ENCODE assay signal across 2 cellular contexts in the genomic region with DNA sequence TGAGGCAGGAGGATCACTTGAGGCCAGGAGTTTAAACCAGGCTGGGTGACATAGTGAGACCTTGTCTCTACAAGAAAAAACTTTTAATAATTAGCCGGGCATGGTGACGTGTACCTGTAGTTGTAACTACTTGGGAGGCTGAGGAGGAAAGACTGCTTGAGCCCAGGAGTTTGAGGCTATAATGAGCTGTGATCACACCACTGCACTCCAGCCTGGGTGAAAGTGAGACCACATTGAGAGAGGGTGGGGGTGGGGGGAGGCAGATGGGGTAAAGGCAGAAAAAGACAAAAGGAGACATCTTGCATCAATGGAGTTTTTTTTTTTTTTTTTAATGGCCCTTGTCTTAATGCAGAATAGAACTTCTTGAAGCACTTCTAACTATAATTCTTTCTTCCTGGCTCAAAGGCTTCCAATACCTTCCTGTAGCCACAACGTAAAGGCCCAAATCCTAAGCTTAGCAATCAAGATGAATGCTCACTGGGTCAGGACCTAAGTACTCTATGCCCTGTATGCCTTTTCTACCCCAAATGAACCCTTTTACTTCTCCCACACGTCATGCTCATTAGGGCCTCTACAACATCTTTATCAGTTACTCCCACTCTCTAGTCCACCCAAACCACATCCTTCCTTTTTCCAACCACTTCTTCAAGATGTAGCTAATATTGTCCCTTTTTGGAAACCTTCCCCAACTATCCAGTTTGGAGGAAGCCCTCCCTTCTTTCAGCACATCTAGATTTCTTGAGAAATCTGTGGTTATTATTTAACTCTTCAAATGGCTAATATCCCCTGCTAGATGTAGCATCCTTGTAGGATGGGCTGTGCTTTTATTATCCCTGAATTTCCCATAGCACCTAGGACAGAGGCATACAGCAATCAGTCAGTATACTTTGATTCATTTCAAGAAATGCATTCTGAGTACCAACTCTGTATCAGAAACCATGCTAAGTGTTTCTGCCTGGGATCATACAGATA.
TF ChIP-seq lines count a peak whose summit lies in the region.

No MANE protein-coding gene starts in this region.

TF ChIP-seq in Ishikawa, 13 proteins besides CTCF, POLR2A, EP300 and RAD21:
- TF ChIP-seq EGR1 (IDR thresholded peaks at IDR 0.05) (no peak), REST (IDR thresholded peaks at IDR 0.05; ENCODE audit: low read depth) (peak; percentile 40; the same call in 1 of the 2 replicates)

TF ChIP-seq in K562, 482 proteins besides CTCF, POLR2A, EP300 and RAD21 (continues in another document):
- TF ChIP-seq, protein P1, sequence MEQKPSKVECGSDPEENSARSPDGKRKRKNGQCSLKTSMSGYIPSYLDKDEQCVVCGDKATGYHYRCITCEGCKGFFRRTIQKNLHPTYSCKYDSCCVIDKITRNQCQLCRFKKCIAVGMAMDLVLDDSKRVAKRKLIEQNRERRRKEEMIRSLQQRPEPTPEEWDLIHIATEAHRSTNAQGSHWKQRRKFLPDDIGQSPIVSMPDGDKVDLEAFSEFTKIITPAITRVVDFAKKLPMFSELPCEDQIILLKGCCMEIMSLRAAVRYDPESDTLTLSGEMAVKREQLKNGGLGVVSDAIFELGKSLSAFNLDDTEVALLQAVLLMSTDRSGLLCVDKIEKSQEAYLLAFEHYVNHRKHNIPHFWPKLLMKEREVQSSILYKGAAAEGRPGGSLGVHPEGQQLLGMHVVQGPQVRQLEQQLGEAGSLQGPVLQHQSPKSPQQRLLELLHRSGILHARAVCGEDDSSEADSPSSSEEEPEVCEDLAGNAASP (IDR thresholded peaks at IDR 0.05) = peak; percentile 86
- peak; percentile 62; the same call in 1 of the 2 replicates for TF ChIP-seq GATAD2A (IDR thresholded peaks at IDR 0.05)
- TF ChIP-seq HES1 (IDR thresholded peaks at IDR 0.05; ENCODE audit: low read depth) = peak; percentile 94
- no peak for TF ChIP-seq TSC22D4 (tag; IDR thresholded peaks at IDR 0.05)
- peak; percentile 56; the same call in 1 of the 2 replicates for TF ChIP-seq HEY1 (CRISPR knock-in tag; IDR thresholded peaks at IDR 0.05; ENCODE audit: borderline replicate concordance)
- peak; percentile 76; the same call in 1 of the 2 replicates for TF ChIP-seq SMARCC2 (IDR thresholded peaks at IDR 0.05; ENCODE audit: low read depth)
- no peak for TF ChIP-seq ELF4 (CRISPR knock-in tag; IDR thresholded peaks at IDR 0.05)
- TF ChIP-seq, protein P2, sequence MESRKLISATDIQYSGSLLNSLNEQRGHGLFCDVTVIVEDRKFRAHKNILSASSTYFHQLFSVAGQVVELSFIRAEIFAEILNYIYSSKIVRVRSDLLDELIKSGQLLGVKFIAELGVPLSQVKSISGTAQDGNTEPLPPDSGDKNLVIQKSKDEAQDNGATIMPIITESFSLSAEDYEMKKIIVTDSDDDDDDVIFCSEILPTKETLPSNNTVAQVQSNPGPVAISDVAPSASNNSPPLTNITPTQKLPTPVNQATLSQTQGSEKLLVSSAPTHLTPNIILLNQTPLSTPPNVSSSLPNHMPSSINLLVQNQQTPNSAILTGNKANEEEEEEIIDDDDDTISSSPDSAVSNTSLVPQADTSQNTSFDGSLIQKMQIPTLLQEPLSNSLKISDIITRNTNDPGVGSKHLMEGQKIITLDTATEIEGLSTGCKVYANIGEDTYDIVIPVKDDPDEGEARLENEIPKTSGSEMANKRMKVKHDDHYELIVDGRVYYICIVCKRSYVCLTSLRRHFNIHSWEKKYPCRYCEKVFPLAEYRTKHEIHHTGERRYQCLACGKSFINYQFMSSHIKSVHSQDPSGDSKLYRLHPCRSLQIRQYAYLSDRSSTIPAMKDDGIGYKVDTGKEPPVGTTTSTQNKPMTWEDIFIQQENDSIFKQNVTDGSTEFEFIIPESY (CRISPR knock-in tag; IDR thresholded peaks at IDR 0.05) = no peak
- TF ChIP-seq CEBPG (CRISPR knock-in tag; IDR thresholded peaks at IDR 0.05) = no peak
- peak in 1 of 2 experiments; percentile 34; a peak in 1 of 4 replicates for TF ChIP-seq CEBPG (tag; conservative IDR thresholded peaks at IDR 0.05 in 1 of 2, IDR thresholded peaks at IDR 0.05 in 1 of 2)
- TF ChIP-seq LCOR (CRISPR knock-in tag; IDR thresholded peaks at IDR 0.05) = peak; percentile 92
- no peak for TF ChIP-seq TAF15 (IDR thresholded peaks at IDR 0.05; ENCODE audit: low read depth, low read length)
- TF ChIP-seq DMBX1 (CRISPR knock-in tag; IDR thresholded peaks at IDR 0.05; ENCODE audit: borderline replicate concordance) = peak; percentile 70; the same call in 1 of the 2 replicates
- TF ChIP-seq BACH1 (tag; IDR thresholded peaks at IDR 0.05) = peak; percentile 88
- peak in 1 of 2 experiments; percentile 87; a peak in 2 of 4 replicates for TF ChIP-seq TBL1XR1 (IDR thresholded peaks at IDR 0.05; ENCODE audit: low read length in 2 of 2)
- TF ChIP-seq SMC3 (conservative IDR thresholded peaks at IDR 0.05; ENCODE audit: insufficient read depth, low read depth, low read length) = no peak
- TF ChIP-seq SMAD1 (IDR thresholded peaks at IDR 0.05; ENCODE audit: low read depth, low read length, partially characterized antibody) = peak; percentile 49
- TF ChIP-seq SMARCE1 (IDR thresholded peaks at IDR 0.05) = peak; percentile 95
- TF ChIP-seq BRD4 (IDR thresholded peaks at IDR 0.05) = 0 out of 2 replicates have a peak, but pooled peaks have one; percentile 14
- TF ChIP-seq NR1H2 (CRISPR knock-in tag; IDR thresholded peaks at IDR 0.05) = no peak
- TF ChIP-seq, protein P3, sequence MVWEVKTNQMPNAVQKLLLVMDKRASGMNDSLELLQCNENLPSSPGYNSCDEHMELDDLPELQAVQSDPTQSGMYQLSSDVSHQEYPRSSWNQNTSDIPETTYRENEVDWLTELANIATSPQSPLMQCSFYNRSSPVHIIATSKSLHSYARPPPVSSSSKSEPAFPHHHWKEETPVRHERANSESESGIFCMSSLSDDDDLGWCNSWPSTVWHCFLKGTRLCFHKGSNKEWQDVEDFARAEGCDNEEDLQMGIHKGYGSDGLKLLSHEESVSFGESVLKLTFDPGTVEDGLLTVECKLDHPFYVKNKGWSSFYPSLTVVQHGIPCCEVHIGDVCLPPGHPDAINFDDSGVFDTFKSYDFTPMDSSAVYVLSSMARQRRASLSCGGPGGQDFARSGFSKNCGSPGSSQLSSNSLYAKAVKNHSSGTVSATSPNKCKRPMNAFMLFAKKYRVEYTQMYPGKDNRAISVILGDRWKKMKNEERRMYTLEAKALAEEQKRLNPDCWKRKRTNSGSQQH (CRISPR knock-in tag; IDR thresholded peaks at IDR 0.05) = 0 out of 2 replicates have a peak, but pooled peaks have one; percentile 6
- 0 out of 4 replicates have a peak, but pooled peaks of 1 of the 2 experiments have one; percentile 36 for TF ChIP-seq MAZ (CRISPR knock-in tag; conservative IDR thresholded peaks at IDR 0.05 in 1 of 2, IDR thresholded peaks at IDR 0.05 in 1 of 2)
- peak; percentile 81 for TF ChIP-seq SOX6 (IDR thresholded peaks at IDR 0.05)
- TF ChIP-seq ATF1 (CRISPR knock-in tag; IDR thresholded peaks at IDR 0.05) = no peak
- peak; percentile 48 for TF ChIP-seq ATF1 (tag; IDR thresholded peaks at IDR 0.05)
- TF ChIP-seq GATA2 (CRISPR knock-in tag; IDR thresholded peaks at IDR 0.05) = peak; percentile 41; the same call in 1 of the 2 replicates
- no peak for TF ChIP-seq MCM7 (IDR thresholded peaks at IDR 0.05)
- peak; percentile 27; the same call in 1 of the 2 replicates for TF ChIP-seq PYGO2 (tag; IDR thresholded peaks at IDR 0.05)
- TF ChIP-seq ZNF592 (IDR thresholded peaks at IDR 0.05) = peak; percentile 13; the same call in 1 of the 2 replicates
- TF ChIP-seq, protein P4, sequence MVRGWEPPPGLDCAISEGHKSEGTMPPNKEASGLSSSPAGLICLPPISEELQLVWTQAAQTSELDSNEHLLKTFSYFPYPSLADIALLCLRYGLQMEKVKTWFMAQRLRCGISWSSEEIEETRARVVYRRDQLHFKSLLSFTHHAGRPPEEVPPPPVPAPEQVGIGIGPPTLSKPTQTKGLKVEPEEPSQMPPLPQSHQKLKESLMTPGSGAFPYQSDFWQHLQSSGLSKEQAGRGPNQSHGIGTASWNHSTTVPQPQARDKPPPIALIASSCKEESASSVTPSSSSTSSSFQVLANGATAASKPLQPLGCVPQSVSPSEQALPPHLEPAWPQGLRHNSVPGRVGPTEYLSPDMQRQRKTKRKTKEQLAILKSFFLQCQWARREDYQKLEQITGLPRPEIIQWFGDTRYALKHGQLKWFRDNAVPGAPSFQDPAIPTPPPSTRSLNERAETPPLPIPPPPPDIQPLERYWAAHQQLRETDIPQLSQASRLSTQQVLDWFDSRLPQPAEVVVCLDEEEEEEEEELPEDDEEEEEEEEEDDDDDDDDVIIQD (CRISPR knock-in tag; IDR thresholded peaks at IDR 0.05) = no peak
- peak; percentile 68; the same call in 1 of the 2 replicates for TF ChIP-seq ZBTB40 (IDR thresholded peaks at IDR 0.05)
- no peak for TF ChIP-seq ZBTB40 (CRISPR knock-in tag; IDR thresholded peaks at IDR 0.05)
- TF ChIP-seq NCOA2 (IDR thresholded peaks at IDR 0.05; ENCODE audit: partially characterized antibody in 2 of 2) = peak; percentile 73 to 86
